22 cellular contexts compared by ENCODE assay signal in the genomic region with DNA sequence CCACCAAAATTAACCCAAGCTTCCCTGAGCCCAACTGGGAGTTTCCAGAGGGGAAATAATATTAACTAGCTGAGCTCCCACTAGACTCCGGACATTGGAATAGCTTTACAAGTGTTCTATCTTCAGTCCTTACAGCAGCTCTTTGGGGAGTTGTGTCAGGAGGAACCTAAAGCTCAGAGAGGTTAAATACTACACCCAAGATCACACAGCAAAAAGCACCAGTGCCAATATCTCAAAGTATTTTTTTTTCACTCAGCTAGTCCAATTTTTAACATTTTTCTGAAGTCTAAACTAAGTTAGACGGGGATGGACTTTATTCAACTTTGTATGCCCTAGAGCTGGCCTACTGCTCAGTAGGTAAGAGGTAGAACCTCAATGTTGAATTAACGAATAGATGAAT.
A peak's percentile ranks its signal among the peaks of the same experiment; 100 is the strongest.
DNase-seq lines count a peak whose midpoint lies in the region; ATAC-seq, FAIRE-seq and TF ChIP-seq lines count a peak whose summit lies in the region.
"Had no signal": no experiment of that assay in that cellular context is flagged by ENCODE, and none has a peak within 500 bp of the region (broad histone marks: within the 10 kb centered on the region; RNA-seq: fewer than 3 reads in every experiment).

No MANE protein-coding gene starts in this region.

- no peaks in the 10 kb centered on the region for H3K9me1 ChIP-seq in K562 (ENCODE audit: control insufficient read depth, insufficient read depth, low read length)

- H3K9ac ChIP-seq in K562 (ENCODE audit: insufficient read depth in 1 of 2, low read depth in 2 of 2, low read length in 2 of 2), result no peak overlapping the region
- no peak overlapping the region for H3K9ac ChIP-seq in trophoblast cell (ENCODE audit: low read length)
- H3K9ac ChIP-seq: BLaER1 treated with 17β-estradiol and CSF1 and Interleukin-3, amounts not matched to agents 10 nM and 100 nM had no signal

- TF ChIP-seq POLR2A in K562 (conservative IDR thresholded peaks at IDR 0.05), result no peak

- no peak overlapping the region for H4K12ac ChIP-seq in trophoblast cell (ENCODE audit: low read depth, low read length)

- H2BK120ac ChIP-seq in trophoblast cell (ENCODE audit: insufficient read depth, low read length, poor library complexity), result no peak overlapping the region

- no peak overlapping the region for H3K18ac ChIP-seq in trophoblast cell (ENCODE audit: low read length)

- H2AFZ ChIP-seq in K562 (ENCODE audit: low read depth, low read length) (no peak overlapping the region), trophoblast cell (ENCODE audit: insufficient read depth, low read length, poor library complexity) (no peak overlapping the region)

- in situ Hi-C loops in K562 (cut with MboI), result no loop called here

- no peaks in the 10 kb centered on the region for H3K27me3 ChIP-seq in cardiac muscle cell
- no peaks in the 10 kb centered on the region for H3K27me3 ChIP-seq in K562 (ENCODE audit: control insufficient read depth in 2 of 2, insufficient read depth in 2 of 2, low read length in 2 of 2)
- no peaks in the 10 kb centered on the region for H3K27me3 ChIP-seq in trophoblast cell (ENCODE audit: insufficient read depth, low read length)
- H3K27me3 ChIP-seq: BLaER1 treated with 17β-estradiol and CSF1 and Interleukin-3, amounts not matched to agents 10 nM and 100 nM had no signal

- H2AK5ac ChIP-seq in trophoblast cell (ENCODE audit: low read length), result no peak overlapping the region

- FAIRE-seq in K562 (lab: Jason Lieb, UNC), result no peak
- FAIRE-seq: A549, GM12878, GM12892, GM18507 had no signal

- H3K27ac ChIP-seq in cardiac muscle cell (peak overlapping the region; percentile 85), K562 (ENCODE audit: extremely low read depth, low read depth, low read length) (no peak overlapping the region), trophoblast cell (ENCODE audit: low read depth, low read length) (no peak overlapping the region)
- H3K27ac ChIP-seq: 22Rv1; A549; BLaER1 treated with 17β-estradiol and CSF1 and Interleukin-3, amounts not matched to agents 10 nM and 100 nM had no signal

- H3K14ac ChIP-seq in trophoblast cell (ENCODE audit: low read length), result no peak overlapping the region

- TF ChIP-seq CTCF in cardiac muscle cell (IDR thresholded peaks at IDR 0.05; ENCODE audit: low read depth, low read length), result no peak
- TF ChIP-seq CTCF in K562 (IDR thresholded peaks at IDR 0.05 in 2 of 3, conservative IDR thresholded peaks at IDR 0.05 in 1 of 3; ENCODE audit: insufficient read depth in 2 of 3, low read depth in 1 of 3, low read length in 3 of 3), result no peak

- no peaks in the 10 kb centered on the region for H4K20me1 ChIP-seq in K562 (replicated peaks; ENCODE audit: control insufficient read depth, insufficient read depth, low read length)
- H4K20me1 ChIP-seq: BLaER1 treated with 17β-estradiol and CSF1 and Interleukin-3, amounts not matched to agents 10 nM and 100 nM had no signal

- BruUV-seq in K562 (replicated peaks; lab: Mats Ljungman, UMichigan), result no TSS peak

- no peak overlapping the region for H2BK5ac ChIP-seq in trophoblast cell (ENCODE audit: low read depth, low read length, poor library complexity)

- no peaks in the 10 kb centered on the region for H3K9me3 ChIP-seq in cardiac muscle cell (ENCODE audit: low read depth)
- no peaks in the 10 kb centered on the region for H3K9me3 ChIP-seq in K562 (replicated peaks; ENCODE audit: control insufficient read depth, insufficient read depth, low read depth, low read length)
- H3K9me3 ChIP-seq in trophoblast cell (ENCODE audit: insufficient read depth, low read depth, low read length), result no peaks in the 10 kb centered on the region
- H3K9me3 ChIP-seq: A549 had no signal

- H3K79me1 ChIP-seq in trophoblast cell (ENCODE audit: low read length), result peaks cover 27% of the 10 kb centered on the region

- peaks cover 51% of the 10 kb centered on the region for H3K4me1 ChIP-seq in cardiac muscle cell (ENCODE audit: low read depth)
- H3K4me1 ChIP-seq in K562 (replicated peaks in 1 of 2; ENCODE audit: control insufficient read depth in 2 of 2, insufficient read depth in 2 of 2, low read length in 2 of 2), result peaks cover 0 to 3% of the 10 kb centered on the region in 2 experiments; a peak in 2 of 5 replicates
- peaks cover 16 to 31% of the 10 kb centered on the region in 2 experiments for H3K4me1 ChIP-seq in trophoblast cell (ENCODE audit: control insufficient read depth in 1 of 2, insufficient read depth in 2 of 2, low read length in 2 of 2)
- H3K4me1 ChIP-seq: A549 had no signal

- no peak for TF ChIP-seq RAD21 in K562 (CRISPR knock-in tag; conservative IDR thresholded peaks at IDR 0.05 in 1 of 2, IDR thresholded peaks at IDR 0.05 in 1 of 2)

- ATAC-seq in Right ventricle myocardium superior (ENCODE audit: poor library complexity) (no peak), K562 (no peak), HG02623 (IDR thresholded peaks at IDR 0.05; ENCODE audit: unreplicated experiment) (no peak)
- ATAC-seq: A549; CD8-positive, alpha-beta T cell; GM12878 had no signal

- H3K36me3 ChIP-seq in cardiac muscle cell (no peaks in the 10 kb centered on the region), K562 (ENCODE audit: control insufficient read depth, insufficient read depth, low read length) (no peaks in the 10 kb centered on the region), trophoblast cell (ENCODE audit: control insufficient read depth in 1 of 2, insufficient read depth in 2 of 2, low read length in 2 of 2) (no peaks in the 10 kb centered on the region)

- no peak overlapping the region for H3K23ac ChIP-seq in trophoblast cell (ENCODE audit: low read length)

- H3K79me2 ChIP-seq in K562 (ENCODE audit: control insufficient read depth, insufficient read depth, low read length) (no peaks in the 10 kb centered on the region), trophoblast cell (ENCODE audit: control insufficient read depth, insufficient read depth, low read length, poor library complexity) (peaks cover 5% of the 10 kb centered on the region)

- H2BK12ac ChIP-seq in trophoblast cell (ENCODE audit: low read length), result no peak overlapping the region

- peak overlapping the region; percentile 69 for H4K91ac ChIP-seq in trophoblast cell (ENCODE audit: low read depth, low read length)

- 14% methylated on average over 3 of the region's 3 CpGs for WGBS in K562 (ENCODE audit: insufficient coverage, low coverage, missing lambda C conversion rate)
- WGBS in trophoblast cell (ENCODE audit: extremely low coverage, insufficient coverage, insufficient read length), result no CpG with 5 or more reads among the region's 3 CpGs

- intact Hi-C loops in Right ventricle myocardium superior (cut with DNase I), result no loop called here
- intact Hi-C loops in K562 (cut with micrococcal nuclease), result no loop called here

- TF ChIP-seq EP300 in K562 (IDR thresholded peaks at IDR 0.05; ENCODE audit: low read length), result no peak

- H3K4me3 ChIP-seq in cardiac muscle cell, result no peak overlapping the region
- no peak overlapping the region for H3K4me3 ChIP-seq in K562
- H3K4me3 ChIP-seq in trophoblast cell (ENCODE audit: low read depth, low read length), result no peak overlapping the region
- H3K4me3 ChIP-seq: A549; BLaER1 treated with 17β-estradiol and CSF1 and Interleukin-3, amounts not matched to agents 10 nM and 100 nM; GM12878 had no signal

- POLR2A ChIA-PET in K562 (lab: Yijun Ruan, JAX), result interaction anchor here (0.5 to 1.5 kb wide), 2 partner anchors 9 to 11 kb away, joined by 3 to 7 read pairs; no protein-coding TSS in a partner anchor

- no peak overlapping the region for H4K8ac ChIP-seq in trophoblast cell (ENCODE audit: low read depth, low read length)

- DNase-seq in cardiac muscle cell (ENCODE audit: low read depth in 1 of 2, low spot score in 1 of 2), result no peak
- DNase-seq in Right ventricle myocardium superior, result no peak
- no peak for DNase-seq in K562 (ENCODE audit: extremely low read depth in 1 of 4, low spot score in 3 of 4)
- no peak for DNase-seq in trophoblast cell
- DNase-seq in NCI-H1105 (lab: John Stamatoyannopoulos, UW), result no peak
- DNase-seq: AML-193; CD4-positive, alpha-beta T cell; CD8-positive, alpha-beta T cell; DMS 273 treated with DMSO at 0.1 percent for 48 hours; DMS153; DMS53; DMS79; DND-41; EL; GDM1 had no signal

- no peak overlapping the region for H3K4me2 ChIP-seq in K562 (ENCODE audit: insufficient read depth, low read length)
- no peak overlapping the region for H3K4me2 ChIP-seq in trophoblast cell (ENCODE audit: low read length)
- H3K4me2 ChIP-seq: A549; BLaER1 treated with 17β-estradiol and CSF1 and Interleukin-3, amounts not matched to agents 10 nM and 100 nM had no signal

- CTCF ChIA-PET in K562 (lab: Yijun Ruan, JAX; ENCODE audit: low intra/inter-chr PET ratio), result no interaction called here

- no peak overlapping the region for H3K4ac ChIP-seq in trophoblast cell (ENCODE audit: low read depth, low read length)

TF ChIP-seq in K562, 482 proteins besides CTCF, POLR2A, EP300 and RAD21:
- TF ChIP-seq KDM1A (IDR thresholded peaks at IDR 0.05) (0 out of 4 replicates have a peak, but pooled peaks of 1 of the 2 experiments have one; percentile 10), SLC30A9 (CRISPR knock-in tag; IDR thresholded peaks at IDR 0.05) (no peak), RBM25 (IDR thresholded peaks at IDR 0.05; ENCODE audit: low read depth, low read length, severe bottlenecking) (peak; percentile 82), ZFP36 (IDR thresholded peaks at IDR 0.05; ENCODE audit: low read depth, low read length, partially characterized antibody) (peak; percentile 43), BCOR (IDR thresholded peaks at IDR 0.05) (peak; percentile 70)
